1 cellular context compared by ENCODE assay signal in the genomic region with DNA sequence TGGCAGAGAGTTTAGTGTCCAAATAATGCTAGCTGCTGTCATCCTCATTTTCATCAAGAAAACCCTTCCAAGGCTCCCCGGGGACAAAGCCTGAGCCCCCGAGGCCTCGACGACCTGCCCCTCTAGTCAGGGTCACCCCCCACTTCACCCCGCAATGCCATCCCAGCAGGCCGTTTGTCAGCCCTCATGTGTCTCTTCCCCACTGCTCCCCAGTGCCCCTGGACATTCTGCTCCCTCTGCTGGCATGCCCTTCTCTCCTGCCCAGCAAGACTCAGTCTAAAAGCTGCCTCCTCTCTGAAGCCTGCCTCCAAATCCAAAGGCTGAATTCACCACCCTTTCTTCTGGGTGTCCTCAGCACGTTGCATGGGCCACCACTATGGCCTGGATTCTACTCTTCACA.
TF ChIP-seq lines count a peak whose summit lies in the region.

No MANE protein-coding gene starts in this region.

TF ChIP-seq in GM23338, 12 proteins besides CTCF, POLR2A, EP300 and RAD21 (continued from another document):
- TF ChIP-seq EZH2 (IDR thresholded peaks at IDR 0.05; ENCODE audit: low read depth, unreplicated experiment): no peak
- TF ChIP-seq STAT1 (IDR thresholded peaks at IDR 0.05; ENCODE audit: unreplicated experiment): no peak
- no peak for TF ChIP-seq JUNB (IDR thresholded peaks at IDR 0.05; ENCODE audit: unreplicated experiment)
- TF ChIP-seq ZNF331 (CRISPR knock-in tag; IDR thresholded peaks at IDR 0.05; ENCODE audit: low read depth): no peak
- TF ChIP-seq, protein P1, sequence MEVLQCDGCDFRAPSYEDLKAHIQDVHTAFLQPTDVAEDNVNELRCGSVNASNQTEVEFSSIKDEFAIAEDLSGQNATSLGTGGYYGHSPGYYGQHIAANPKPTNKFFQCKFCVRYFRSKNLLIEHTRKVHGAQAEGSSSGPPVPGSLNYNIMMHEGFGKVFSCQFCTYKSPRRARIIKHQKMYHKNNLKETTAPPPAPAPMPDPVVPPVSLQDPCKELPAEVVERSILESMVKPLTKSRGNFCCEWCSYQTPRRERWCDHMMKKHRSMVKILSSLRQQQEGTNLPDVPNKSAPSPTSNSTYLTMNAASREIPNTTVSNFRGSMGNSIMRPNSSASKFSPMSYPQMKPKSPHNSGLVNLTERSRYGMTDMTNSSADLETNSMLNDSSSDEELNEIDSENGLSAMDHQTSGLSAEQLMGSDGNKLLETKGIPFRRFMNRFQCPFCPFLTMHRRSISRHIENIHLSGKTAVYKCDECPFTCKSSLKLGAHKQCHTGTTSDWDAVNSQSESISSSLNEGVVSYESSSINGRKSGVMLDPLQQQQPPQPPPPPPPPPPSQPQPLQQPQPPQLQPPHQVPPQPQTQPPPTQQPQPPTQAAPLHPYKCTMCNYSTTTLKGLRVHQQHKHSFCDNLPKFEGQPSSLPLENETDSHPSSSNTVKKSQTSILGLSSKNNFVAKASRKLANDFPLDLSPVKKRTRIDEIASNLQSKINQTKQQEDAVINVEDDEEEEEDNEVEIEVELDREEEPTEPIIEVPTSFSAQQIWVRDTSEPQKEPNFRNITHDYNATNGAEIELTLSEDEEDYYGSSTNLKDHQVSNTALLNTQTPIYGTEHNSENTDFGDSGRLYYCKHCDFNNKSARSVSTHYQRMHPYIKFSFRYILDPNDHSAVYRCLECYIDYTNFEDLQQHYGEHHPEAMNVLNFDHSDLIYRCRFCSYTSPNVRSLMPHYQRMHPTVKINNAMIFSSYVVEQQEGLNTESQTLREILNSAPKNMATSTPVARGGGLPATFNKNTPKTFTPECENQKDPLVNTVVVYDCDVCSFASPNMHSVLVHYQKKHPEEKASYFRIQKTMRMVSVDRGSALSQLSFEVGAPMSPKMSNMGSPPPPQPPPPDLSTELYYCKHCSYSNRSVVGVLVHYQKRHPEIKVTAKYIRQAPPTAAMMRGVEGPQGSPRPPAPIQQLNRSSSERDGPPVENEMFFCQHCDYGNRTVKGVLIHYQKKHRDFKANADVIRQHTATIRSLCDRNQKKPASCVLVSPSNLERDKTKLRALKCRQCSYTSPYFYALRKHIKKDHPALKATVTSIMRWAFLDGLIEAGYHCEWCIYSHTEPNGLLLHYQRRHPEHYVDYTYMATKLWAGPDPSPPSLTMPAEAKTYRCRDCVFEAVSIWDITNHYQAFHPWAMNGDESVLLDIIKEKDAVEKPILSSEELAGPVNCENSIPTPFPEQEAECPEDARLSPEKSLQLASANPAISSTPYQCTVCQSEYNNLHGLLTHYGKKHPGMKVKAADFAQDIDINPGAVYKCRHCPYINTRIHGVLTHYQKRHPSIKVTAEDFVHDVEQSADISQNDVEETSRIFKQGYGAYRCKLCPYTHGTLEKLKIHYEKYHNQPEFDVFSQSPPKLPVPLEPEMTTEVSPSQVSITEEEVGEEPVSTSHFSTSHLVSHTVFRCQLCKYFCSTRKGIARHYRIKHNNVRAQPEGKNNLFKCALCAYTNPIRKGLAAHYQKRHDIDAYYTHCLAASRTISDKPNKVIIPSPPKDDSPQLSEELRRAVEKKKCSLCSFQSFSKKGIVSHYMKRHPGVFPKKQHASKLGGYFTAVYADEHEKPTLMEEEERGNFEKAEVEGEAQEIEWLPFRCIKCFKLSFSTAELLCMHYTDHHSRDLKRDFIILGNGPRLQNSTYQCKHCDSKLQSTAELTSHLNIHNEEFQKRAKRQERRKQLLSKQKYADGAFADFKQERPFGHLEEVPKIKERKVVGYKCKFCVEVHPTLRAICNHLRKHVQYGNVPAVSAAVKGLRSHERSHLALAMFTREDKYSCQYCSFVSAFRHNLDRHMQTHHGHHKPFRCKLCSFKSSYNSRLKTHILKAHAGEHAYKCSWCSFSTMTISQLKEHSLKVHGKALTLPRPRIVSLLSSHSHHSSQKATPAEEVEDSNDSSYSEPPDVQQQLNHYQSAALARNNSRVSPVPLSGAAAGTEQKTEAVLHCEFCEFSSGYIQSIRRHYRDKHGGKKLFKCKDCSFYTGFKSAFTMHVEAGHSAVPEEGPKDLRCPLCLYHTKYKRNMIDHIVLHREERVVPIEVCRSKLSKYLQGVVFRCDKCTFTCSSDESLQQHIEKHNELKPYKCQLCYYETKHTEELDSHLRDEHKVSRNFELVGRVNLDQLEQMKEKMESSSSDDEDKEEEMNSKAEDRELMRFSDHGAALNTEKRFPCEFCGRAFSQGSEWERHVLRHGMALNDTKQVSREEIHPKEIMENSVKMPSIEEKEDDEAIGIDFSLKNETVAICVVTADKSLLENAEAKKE (CRISPR knock-in tag; IDR thresholded peaks at IDR 0.05): no peak
- TF ChIP-seq, protein P2, sequence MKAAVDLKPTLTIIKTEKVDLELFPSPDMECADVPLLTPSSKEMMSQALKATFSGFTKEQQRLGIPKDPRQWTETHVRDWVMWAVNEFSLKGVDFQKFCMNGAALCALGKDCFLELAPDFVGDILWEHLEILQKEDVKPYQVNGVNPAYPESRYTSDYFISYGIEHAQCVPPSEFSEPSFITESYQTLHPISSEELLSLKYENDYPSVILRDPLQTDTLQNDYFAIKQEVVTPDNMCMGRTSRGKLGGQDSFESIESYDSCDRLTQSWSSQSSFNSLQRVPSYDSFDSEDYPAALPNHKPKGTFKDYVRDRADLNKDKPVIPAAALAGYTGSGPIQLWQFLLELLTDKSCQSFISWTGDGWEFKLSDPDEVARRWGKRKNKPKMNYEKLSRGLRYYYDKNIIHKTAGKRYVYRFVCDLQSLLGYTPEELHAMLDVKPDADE (IDR thresholded peaks at IDR 0.05): no peak
- no peak for TF ChIP-seq EZH2phosphoT487 (IDR thresholded peaks at IDR 0.05; ENCODE audit: unreplicated experiment)
